In the genomic region with DNA sequence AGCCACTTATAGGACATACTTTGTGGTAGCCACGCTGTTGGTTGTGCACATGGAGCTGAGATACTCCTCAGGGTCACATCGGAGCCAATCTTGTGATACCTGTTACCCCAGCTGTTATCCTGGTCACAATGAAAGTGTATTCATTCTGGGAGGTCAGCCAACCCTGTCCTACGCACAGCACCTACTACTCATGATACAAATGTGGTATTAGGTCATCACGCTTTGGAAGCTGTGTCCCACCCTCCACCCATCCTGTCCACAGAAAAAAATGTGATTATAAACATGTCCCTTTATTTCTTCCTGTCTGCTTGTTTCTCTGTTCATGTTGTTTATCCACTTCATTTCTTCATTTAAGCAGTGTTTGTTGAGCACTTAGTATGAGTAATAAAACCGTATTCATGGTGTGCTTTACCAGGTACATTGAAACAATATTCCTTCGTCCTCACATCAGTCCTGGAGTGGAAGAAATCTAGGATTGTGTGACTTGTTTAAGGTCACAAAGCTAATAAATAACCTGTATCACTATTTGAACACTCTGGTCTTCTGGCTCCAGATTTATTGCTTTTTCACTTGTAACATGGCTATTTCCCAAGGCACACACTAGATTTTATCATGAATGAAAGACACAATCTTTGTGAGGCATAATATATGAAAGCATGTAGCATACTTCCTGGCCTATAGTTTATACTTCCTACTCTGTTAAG, we compare ENCODE assay signal across 20 cellular contexts.
DNase-seq lines count a peak whose midpoint lies in the region; ATAC-seq and TF ChIP-seq lines count a peak whose summit lies in the region.
"Had no signal": no experiment of that assay in that cellular context is flagged by ENCODE, and none has a peak within 500 bp of the region (broad histone marks: within the 10 kb centered on the region; RNA-seq: fewer than 3 reads in every experiment).

No MANE protein-coding gene starts in this region.

- H3K4me3 ChIP-seq in GM23248 (no peak overlapping the region), body of pancreas (no peak overlapping the region)

- in situ Hi-C loops in GM23248 (cut with MboI): loop anchor here (10.0 kb wide), 1 partner anchor 371 kb away; no protein-coding TSS in a partner anchor

- WGBS in GM23248 (ENCODE audit: low coverage in 1 of 2, low lambda C conversion rate in 2 of 2, missing lambda C conversion rate in 2 of 2), 2 experiments: 95 to 98% methylated on average over 6 of the region's 6 CpGs
- WGBS in body of pancreas, 2 donors: 31 to 40% methylated on average over 6 of the region's 6 CpGs

- H3K27me3 ChIP-seq in GM23248 (replicated peaks; ENCODE audit: insufficient read depth): no peaks in the 10 kb centered on the region
- no peaks in the 10 kb centered on the region for H3K27me3 ChIP-seq in body of pancreas
- H3K27me3 ChIP-seq: foreskin keratinocyte had no signal

- ATAC-seq in body of pancreas: peak; percentile 54
- ATAC-seq: foreskin keratinocyte; natural killer cell treated with Interleukin-12 subunit alpha and Interleukin-12 subunit beta and Interleukin-15 and Interleukin-18, amount 100 ng/mL, for 72 hours had no signal

- H3K4me1 ChIP-seq in GM23248 (ENCODE audit: insufficient read depth): peaks cover 43% of the 10 kb centered on the region
- peaks cover 45% of the 10 kb centered on the region for H3K4me1 ChIP-seq in body of pancreas
- H3K4me1 ChIP-seq: parathyroid adenoma had no signal

- H3K9me3 ChIP-seq in GM23248 (ENCODE audit: low read depth) (no peaks in the 10 kb centered on the region), body of pancreas (no peaks in the 10 kb centered on the region)

- H3K9ac ChIP-seq in GM23248: no peak overlapping the region
- H3K9ac ChIP-seq: parathyroid adenoma had no signal

- H4K20me1 ChIP-seq in GM23248 (ENCODE audit: insufficient read depth): no peaks in the 10 kb centered on the region

- H3K4me2 ChIP-seq in GM23248 (ENCODE audit: unreplicated experiment): no peak overlapping the region

- no peaks in the 10 kb centered on the region for H3K9me2 ChIP-seq in GM23248 (ENCODE audit: insufficient read depth)

- H3K27ac ChIP-seq in GM23248: no peak overlapping the region
- peak overlapping the region in 3 of 4 donors; percentile 22 to 47 (median 40) for H3K27ac ChIP-seq in body of pancreas
- H3K27ac ChIP-seq: foreskin keratinocyte, parathyroid adenoma had no signal

- H2AFZ ChIP-seq in GM23248: no peak overlapping the region
- H2AFZ ChIP-seq: parathyroid adenoma had no signal

- no peaks in the 10 kb centered on the region for H3K79me2 ChIP-seq in GM23248 (ENCODE audit: insufficient read depth)
- H3K79me2 ChIP-seq: parathyroid adenoma had no signal

- no peaks in the 10 kb centered on the region; the same call in 1 of the 2 replicates for H3K36me3 ChIP-seq in GM23248 (ENCODE audit: low read depth)
- no peaks in the 10 kb centered on the region for H3K36me3 ChIP-seq in body of pancreas (replicated peaks in 1 of 2; ENCODE audit: insufficient read depth in 1 of 2, low read depth in 2 of 2)

- DNase-seq in DMS153 treated with DMSO at 0.1 percent for 48 hours (lab: John Stamatoyannopoulos, UW; ENCODE audit: unreplicated experiment) (peak; percentile 53), GM23248 (peak; percentile 20), body of pancreas (peak in 3 of 4 donors; percentile 20 to 42 (median 32)), myocyte (ENCODE audit: low read depth) (peak; percentile 61), HT-29 (ENCODE audit: low spot score) (no peak), SIG-M5 (lab: John Stamatoyannopoulos, UW) (no peak), COLO668 (lab: John Stamatoyannopoulos, UW; ENCODE audit: unreplicated experiment) (no peak), GM20000 (ENCODE audit: low spot score) (no peak)
- DNase-seq: activated CD4-positive, alpha-beta T cell treated with anti-CD3 and anti-CD28 coated beads for 48 hours; activated gamma-delta T cell; CD4-positive, alpha-beta T cell; foreskin keratinocyte; H9; hypothalamus; NCI-H1436; NCI-H2171 treated with DMSO at 0.1 percent for 48 hours; NCI-H69; stimulated activated naive CD4-positive, alpha-beta T cell had no signal

- no peak for TF ChIP-seq POLR2A in body of pancreas (IDR thresholded peaks at IDR 0.05)

- TF ChIP-seq CTCF in body of pancreas (IDR thresholded peaks at IDR 0.05) (no peak), GM20000 (IDR thresholded peaks at IDR 0.05; ENCODE audit: extremely low read depth, missing control alignments) (no peak)

- H3F3A ChIP-seq in GM23248 (ENCODE audit: insufficient read depth): peaks cover 43% of the 10 kb centered on the region

- intact Hi-C loops in body of pancreas (cut with DNase I): no loop called here

Comparison
In these comparisons a context has a peak if more than half of its experiments do, and no peak if none do; other contexts are left out.
1. DNase-seq: peak in DMS153 treated with DMSO at 0.1 percent for 48 hours (single experiment), GM23248 (single experiment), body of pancreas (3 of 4) and myocyte (single experiment); none in HT-29 (single experiment), SIG-M5 (single experiment), COLO668 (single experiment) and GM20000 (single experiment).